In genomic region chr6:13116155-13116554, GRCh38 we compare ENCODE assay signal across 16 cellular contexts.
"Had no signal": no experiment of that assay in that cellular context is flagged by ENCODE, and none has a peak within 500 bp of the region (broad histone marks: within the 10 kb centered on the region; RNA-seq: fewer than 3 reads in every experiment).

No MANE protein-coding gene starts in this region.

- H3K9me3 ChIP-seq: body of pancreas, ovary, testis had no signal

- H2AFZ ChIP-seq: hepatocyte had no signal

- ATAC-seq: body of pancreas, esophagus mucosa, sciatic nerve, WTC11 had no signal

- H3K27ac ChIP-seq: body of pancreas, hepatocyte, ovary, stomach, testis had no signal

- H3K9me3 Mint-ChIP-seq: WTC11 had no signal

- H3K79me2 ChIP-seq: hepatocyte had no signal

- H3K36me3 ChIP-seq: ovary, stomach had no signal

- H3K4me3 Mint-ChIP-seq: activated naive CD8-positive, alpha-beta T cell; WTC11 had no signal

- H3K4me1 ChIP-seq: testis had no signal

- H3K36me3 Mint-ChIP-seq: activated naive CD8-positive, alpha-beta T cell; WTC11 had no signal

- H3K4me2 ChIP-seq: hepatocyte had no signal

- FAIRE-seq: colon had no signal

- DNase-seq: activated CD4-positive, alpha-beta T cell treated with anti-CD3 and anti-CD28 coated beads for 4 hours; activated CD8-positive, alpha-beta memory T cell treated with anti-CD3 and anti-CD28 coated beads, Interleukin-2, amount 50 U/mL, for 48 hours; activated gamma-delta T cell treated with Interleukin-2 at 50 U/mL for 16 hours; amniotic stem cell; body of pancreas; caudate nucleus; islet precursor cell; ovary; stomach; testis had no signal

- H3K4me3 ChIP-seq: body of pancreas, hepatocyte, ovary, stomach, testis had no signal

- H3K27me3 ChIP-seq: body of pancreas, ovary, stomach, testis had no signal

- H3K27ac Mint-ChIP-seq: activated naive CD8-positive, alpha-beta T cell; WTC11 had no signal
